In genomic region chr17:58085039-58085715, GRCh38 we compare ENCODE assay signal across 8 cellular contexts. TPM values are rescaled to one million over a fixed set of nuclear protein-coding genes. Genes with fewer than 3 reads are reported as not detected.
DNase-seq lines count a peak whose midpoint lies in the region; ATAC-seq and TF ChIP-seq lines count a peak whose summit lies in the region.

No MANE protein-coding gene starts in this region.

- peaks cover 56% of the 10 kb centered on the region for H3K4me1 Mint-ChIP-seq in activated CD4-positive, alpha-beta T cell treated with anti-CD3 and anti-CD28 coated beads, Interleukin-2, amount 10 ng/mL, durations not matched to agents 7 days and 5 days

- peaks cover 7% of the 10 kb centered on the region for H3K27me3 Mint-ChIP-seq in activated CD4-positive, alpha-beta T cell treated with anti-CD3 and anti-CD28 coated beads, Interleukin-2, amount 10 ng/mL, durations not matched to agents 7 days and 5 days

- POLR2A ChIA-PET in activated CD4-positive, alpha-beta T cell treated with anti-CD3 and anti-CD28 coated beads, Interleukin-2, amount 10 ng/mL, durations not matched to agents 7 days and 5 days (lab: Charles Lee): no interaction called here

- H3K9ac ChIP-seq in adipocyte (ENCODE audit: low read length): peak overlapping the region; percentile 92

- H3K9me3 Mint-ChIP-seq in activated CD4-positive, alpha-beta T cell treated with anti-CD3 and anti-CD28 coated beads, Interleukin-2, amount 10 ng/mL, durations not matched to agents 7 days and 5 days: no peaks in the 10 kb centered on the region

- peak overlapping the region; percentile 87 for H3K27ac Mint-ChIP-seq in activated CD4-positive, alpha-beta T cell treated with anti-CD3 and anti-CD28 coated beads, Interleukin-2, amount 10 ng/mL, durations not matched to agents 7 days and 5 days

- CTCF ChIA-PET in activated CD4-positive, alpha-beta T cell treated with anti-CD3 and anti-CD28 coated beads, Interleukin-2, amount 10 ng/mL, durations not matched to agents 7 days and 5 days (lab: Charles Lee): no interaction called here

- peaks cover 47% of the 10 kb centered on the region for H3K36me3 Mint-ChIP-seq in activated CD4-positive, alpha-beta T cell treated with anti-CD3 and anti-CD28 coated beads, Interleukin-2, amount 10 ng/mL, durations not matched to agents 7 days and 5 days (ENCODE audit: low read depth)

- no peak overlapping the region for H3K27ac ChIP-seq in thymus (ENCODE audit: low read depth)

- DNase-seq in activated CD4-positive, alpha-beta T cell treated with anti-CD3 and anti-CD28 coated beads, Interleukin-2, amount 10 ng/mL, durations not matched to agents 7 days and 5 days: no peak
- DNase-seq in activated CD4-positive, alpha-beta T cell treated with anti-CD3 and anti-CD28 coated beads for 4 hours: no peak
- peak; percentile 27 for DNase-seq in adipocyte (ENCODE audit: low read depth)
- no peak for DNase-seq in kidney epithelial cell (ENCODE audit: low read depth)
- DNase-seq in AG08395 (ENCODE audit: low spot score): no peak
- no peak for DNase-seq in DMS114 treated with DMSO at 0.1 percent for 48 hours (lab: John Stamatoyannopoulos, UW; ENCODE audit: unreplicated experiment)

- peak overlapping the region; percentile 92 for H3K4me3 ChIP-seq in adipocyte (ENCODE audit: low read length)
- peak overlapping the region; percentile 88 for H3K4me3 ChIP-seq in kidney epithelial cell (ENCODE audit: low read depth, low read length)
- H3K4me3 ChIP-seq in thymus (ENCODE audit: low read length): peak overlapping the region; percentile 93

- peaks cover 29% of the 10 kb centered on the region for H3K4me1 ChIP-seq in adipocyte (ENCODE audit: control insufficient read depth, insufficient read depth, low read length)
- H3K4me1 ChIP-seq in thymus (ENCODE audit: control insufficient read depth, insufficient read depth, low read length): peaks cover 17% of the 10 kb centered on the region

- 91% methylated on average over 8 of the region's 8 CpGs for WGBS in thymus

- no peak for ATAC-seq in GM21447 (IDR thresholded peaks at IDR 0.05; ENCODE audit: unreplicated experiment)

- peak overlapping the region; percentile 87 for H3K4me3 Mint-ChIP-seq in activated CD4-positive, alpha-beta T cell treated with anti-CD3 and anti-CD28 coated beads, Interleukin-2, amount 10 ng/mL, durations not matched to agents 7 days and 5 days

- H3K36me3 ChIP-seq in adipocyte (ENCODE audit: control insufficient read depth, insufficient read depth, low read length, severe bottlenecking) (peaks cover 43% of the 10 kb centered on the region), kidney epithelial cell (ENCODE audit: control insufficient read depth, insufficient read depth, low read length) (peaks cover 3% of the 10 kb centered on the region), thymus (ENCODE audit: control insufficient read depth, insufficient read depth) (peaks cover 32% of the 10 kb centered on the region)

- no peak for TF ChIP-seq CTCF in kidney epithelial cell (IDR thresholded peaks at IDR 0.05; ENCODE audit: insufficient read depth, low read length, poor library complexity, severe bottlenecking)

- H3K9me3 ChIP-seq in adipocyte (ENCODE audit: control insufficient read depth, low read length) (no peaks in the 10 kb centered on the region), thymus (ENCODE audit: control insufficient read depth) (no peaks in the 10 kb centered on the region)

- H3K27me3 ChIP-seq in adipocyte (replicated peaks; ENCODE audit: control insufficient read depth, insufficient read depth, low read length) (no peaks in the 10 kb centered on the region), kidney epithelial cell (ENCODE audit: control insufficient read depth, insufficient read depth, low read length) (no peaks in the 10 kb centered on the region), thymus (ENCODE audit: control insufficient read depth, insufficient read depth) (no peaks in the 10 kb centered on the region)

RNA-seq across cellular contexts. Expression of gene DYNLL2, which starts 2.0 kb away (rescaled TPM):
- 10 to 100 TPM; 30.1 to 31.9 TPM for total RNA-seq in activated CD4-positive, alpha-beta T cell treated with anti-CD3 and anti-CD28 coated beads, Interleukin-2, amount 10 ng/mL, durations not matched to agents 7 days and 5 days
- 16.3 and 18.3 TPM in 2 replicates for total RNA-seq in kidney epithelial cell
- 23.2 TPM for polyA plus RNA-seq in thymus
